Comparison of ENCODE assay signal across 9 cellular contexts in the genomic region with DNA sequence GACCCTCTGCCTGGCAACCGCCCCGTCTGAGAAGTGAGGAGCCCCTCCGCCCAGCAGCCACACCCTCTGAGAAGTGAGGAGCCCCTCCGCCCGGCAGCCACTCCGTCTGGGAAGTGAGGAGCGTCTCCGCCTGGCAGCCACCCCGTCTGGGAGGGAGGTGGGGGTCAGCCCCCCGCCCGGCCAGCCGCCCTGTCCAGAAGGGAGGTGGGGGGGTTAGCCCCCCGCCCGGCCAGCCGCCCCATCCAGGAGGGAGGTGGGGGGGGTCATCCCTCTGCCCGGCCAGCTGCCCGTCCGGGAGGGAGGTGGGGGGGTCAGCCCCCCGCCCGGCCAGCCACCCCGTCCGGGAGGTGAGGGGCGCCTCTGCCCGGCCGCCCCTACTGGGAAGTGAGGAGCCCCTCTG. TPM values are rescaled to one million over a fixed set of nuclear protein-coding genes. Genes with fewer than 3 reads are reported as not detected.
"Had no signal": no experiment of that assay in that cellular context is flagged by ENCODE, and none has a peak within 500 bp of the region (broad histone marks: within the 10 kb centered on the region; RNA-seq: fewer than 3 reads in every experiment).

No MANE protein-coding gene starts in this region.

RNA-seq across cellular contexts. Expression of a gene that starts 3.6 kb away (rescaled TPM):
- total RNA-seq: osteocyte, pancreas, psoas muscle, right cardiac atrium, right lobe of liver, tibial nerve had no signal
- polyA plus RNA-seq: naive thymus-derived CD8-positive, alpha-beta T cell; right cardiac atrium; smooth muscle cell; urinary bladder had no signal
